ENCODE assay signal across 1 cellular context in the genomic region with DNA sequence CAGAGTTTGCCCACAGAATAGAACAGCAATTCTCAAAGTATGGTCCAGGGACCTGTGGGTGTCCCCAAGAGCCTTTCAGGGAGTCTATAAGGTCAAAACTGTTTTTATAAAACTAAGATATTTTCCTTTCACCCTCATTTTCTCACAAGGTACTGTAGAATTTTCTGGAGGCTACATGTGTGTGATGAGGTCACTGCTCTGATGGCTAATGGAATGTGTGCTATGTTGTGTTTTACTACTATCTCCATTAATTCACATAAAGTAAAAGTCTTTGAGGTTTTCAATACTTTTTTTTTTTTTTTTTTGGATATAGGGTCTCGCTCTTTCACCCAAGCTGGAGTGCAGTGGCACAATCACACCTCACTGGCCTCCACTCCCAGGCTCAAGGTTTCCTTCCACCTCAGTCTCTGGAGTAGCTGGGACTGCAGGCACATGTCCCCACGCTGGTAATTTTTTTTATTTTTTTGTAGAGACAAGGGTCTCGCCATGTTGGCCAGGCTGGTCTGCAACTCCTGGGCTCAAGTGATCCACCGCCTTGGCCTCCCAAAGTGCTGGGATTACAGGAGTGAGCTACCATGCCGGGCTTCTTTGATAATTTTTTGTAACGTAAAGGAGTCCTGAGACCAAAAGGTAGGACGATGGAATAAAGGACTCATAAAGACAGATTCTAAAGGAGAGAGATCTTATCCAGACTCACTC.
TF ChIP-seq lines count a peak whose summit lies in the region.

No MANE protein-coding gene starts in this region.

TF ChIP-seq in IMR-90, 13 proteins besides CTCF, POLR2A, EP300 and RAD21:
- no peak for TF ChIP-seq CHD1 (IDR thresholded peaks at IDR 0.05; ENCODE audit: low read depth, low read length)
- no peak for TF ChIP-seq FOS (IDR thresholded peaks at IDR 0.05; ENCODE audit: low read depth, low read length)
- no peak for TF ChIP-seq MAFK (IDR thresholded peaks at IDR 0.05; ENCODE audit: low read depth, low read length)
- TF ChIP-seq, protein P1, sequence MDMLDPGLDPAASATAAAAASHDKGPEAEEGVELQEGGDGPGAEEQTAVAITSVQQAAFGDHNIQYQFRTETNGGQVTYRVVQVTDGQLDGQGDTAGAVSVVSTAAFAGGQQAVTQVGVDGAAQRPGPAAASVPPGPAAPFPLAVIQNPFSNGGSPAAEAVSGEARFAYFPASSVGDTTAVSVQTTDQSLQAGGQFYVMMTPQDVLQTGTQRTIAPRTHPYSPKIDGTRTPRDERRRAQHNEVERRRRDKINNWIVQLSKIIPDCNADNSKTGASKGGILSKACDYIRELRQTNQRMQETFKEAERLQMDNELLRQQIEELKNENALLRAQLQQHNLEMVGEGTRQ (IDR thresholded peaks at IDR 0.05; ENCODE audit: low read depth, low read length), result no peak
- no peak for TF ChIP-seq RCOR1 (IDR thresholded peaks at IDR 0.05; ENCODE audit: insufficient replicate concordance, low read length)
- no peak for TF ChIP-seq SMC3 (IDR thresholded peaks at IDR 0.05; ENCODE audit: low read depth, low read length)
- TF ChIP-seq NFE2L2 (IDR thresholded peaks at IDR 0.05; ENCODE audit: low read depth, low read length), result no peak
- TF ChIP-seq BHLHE40 (IDR thresholded peaks at IDR 0.05; ENCODE audit: low read depth, low read length), result no peak
- no peak for TF ChIP-seq RFX5 (IDR thresholded peaks at IDR 0.05; ENCODE audit: low read depth, low read length)
- no peak for TF ChIP-seq CEBPB (IDR thresholded peaks at IDR 0.05; ENCODE audit: low read depth, low read length)
- TF ChIP-seq, protein P2, sequence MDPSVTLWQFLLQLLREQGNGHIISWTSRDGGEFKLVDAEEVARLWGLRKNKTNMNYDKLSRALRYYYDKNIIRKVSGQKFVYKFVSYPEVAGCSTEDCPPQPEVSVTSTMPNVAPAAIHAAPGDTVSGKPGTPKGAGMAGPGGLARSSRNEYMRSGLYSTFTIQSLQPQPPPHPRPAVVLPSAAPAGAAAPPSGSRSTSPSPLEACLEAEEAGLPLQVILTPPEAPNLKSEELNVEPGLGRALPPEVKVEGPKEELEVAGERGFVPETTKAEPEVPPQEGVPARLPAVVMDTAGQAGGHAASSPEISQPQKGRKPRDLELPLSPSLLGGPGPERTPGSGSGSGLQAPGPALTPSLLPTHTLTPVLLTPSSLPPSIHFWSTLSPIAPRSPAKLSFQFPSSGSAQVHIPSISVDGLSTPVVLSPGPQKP (IDR thresholded peaks at IDR 0.05; ENCODE audit: borderline replicate concordance, low read depth, low read length), result no peak
- no peak for TF ChIP-seq MAZ (IDR thresholded peaks at IDR 0.05; ENCODE audit: borderline replicate concordance, low read depth, low read length)
- TF ChIP-seq MXI1 (IDR thresholded peaks at IDR 0.05; ENCODE audit: borderline replicate concordance, low read depth, low read length), result no peak
TF ChIP-seq in IMR-90: peak in this region for 0.
